ENCODE assay signal across 8 cellular contexts in the genomic region with DNA sequence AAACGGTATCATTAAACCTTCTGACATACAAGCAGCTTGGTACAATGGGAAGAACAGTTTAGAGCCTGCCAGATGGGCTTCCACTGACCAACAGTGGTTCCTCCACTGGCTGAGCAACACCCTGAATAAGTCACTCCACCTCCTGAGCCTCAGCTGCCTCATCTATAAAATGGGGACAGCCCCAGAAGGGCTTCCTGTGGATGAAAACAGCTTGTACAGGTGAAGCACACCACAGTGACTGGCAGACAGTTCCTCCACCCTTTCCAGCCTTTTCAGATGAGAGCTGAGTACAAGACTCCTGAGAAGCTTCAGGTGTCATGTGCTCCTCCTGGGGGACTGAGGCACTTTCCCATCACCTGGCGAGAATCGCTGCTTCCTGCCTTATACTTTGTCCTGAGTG. TPM values are rescaled to one million over a fixed set of nuclear protein-coding genes. Genes with fewer than 3 reads are reported as not detected.
DNase-seq lines count a peak whose midpoint lies in the region; ATAC-seq and TF ChIP-seq lines count a peak whose summit lies in the region.

No MANE protein-coding gene starts in this region.

- peak overlapping the region; percentile 98 for H3K4me2 ChIP-seq in skeletal muscle satellite cell (ENCODE audit: low read length)

- ATAC-seq in T-cell (replicated peaks in 1 of 4), result no peak
- no peak for ATAC-seq in GM21786 (IDR thresholded peaks at IDR 0.05; ENCODE audit: unreplicated experiment)

- peak overlapping the region; percentile 98 for H3K9ac ChIP-seq in skeletal muscle satellite cell (ENCODE audit: low read depth, low read length)

- H3K4me1 Mint-ChIP-seq in T-cell, result peaks cover 76 to 86% (median 80%) of the 10 kb centered on the region in 3 donors

- CTCF ChIA-PET in T-cell (lab: Charles Lee), result interaction anchor here (0.6 to 1.1 kb wide), 2 partner anchors 22 to 98 kb away, joined by 3 to 6 read pairs; no protein-coding TSS in a partner anchor

- H3K36me3 ChIP-seq in esophagus muscularis mucosa (peaks cover 0 to 18% (median 4%) of the 10 kb centered on the region in 4 donors), skeletal muscle satellite cell (ENCODE audit: insufficient read depth, low read length) (peaks cover 26% of the 10 kb centered on the region)

- 45% methylated on average over 3 of the region's 3 CpGs for WGBS in esophagus muscularis mucosa

- H3K27ac Mint-ChIP-seq in T-cell, result peak overlapping the region; percentile 95 to 96

- H3K4me3 ChIP-seq in GM12875 (ENCODE audit: low read depth, low read length) (peak overlapping the region; percentile 86), esophagus muscularis mucosa (peak overlapping the region; percentile 96 to 100 (median 100)), skeletal muscle satellite cell (ENCODE audit: low read length) (peak overlapping the region; percentile 99)

- no peak for TF ChIP-seq POLR2A in esophagus muscularis mucosa (IDR thresholded peaks at IDR 0.05; ENCODE audit: low read depth)

- peak overlapping the region; percentile 86 to 92 (median 89) for H3K4me3 Mint-ChIP-seq in T-cell

- no peaks in the 10 kb centered on the region for H3K27me3 Mint-ChIP-seq in T-cell

- intact Hi-C loops in esophagus muscularis mucosa (cut with DNase I), result loop anchor here (5.0 kb wide), 1 partner anchor 41 kb away; no protein-coding TSS in a partner anchor

- peaks cover 20% of the 10 kb centered on the region for H3K36me3 Mint-ChIP-seq in T-cell

- POLR2A ChIA-PET in T-cell (lab: Charles Lee), result interaction anchor here in 1 of 2 donors (0.6 kb wide), 1 partner anchor 228 kb away, joined by 4 read pairs; no protein-coding TSS in a partner anchor

- H3K27me3 ChIP-seq in esophagus muscularis mucosa, result no peaks in the 10 kb centered on the region
- H3K27me3 ChIP-seq in skeletal muscle satellite cell (ENCODE audit: control insufficient read depth, insufficient read depth, low read length), result no peaks in the 10 kb centered on the region

- peak overlapping the region; percentile 100 for H3K27ac ChIP-seq in esophagus muscularis mucosa (replicated peaks in 1 of 4)

- DNase-seq in T-cell (peak in 2 of 34 experiments; percentile 19 to 38), esophagus muscularis mucosa (ENCODE audit: extremely low spot score) (no peak), 8988T (no peak), HT-29 (ENCODE audit: low spot score) (no peak), NCI-H2196 (lab: John Stamatoyannopoulos, UW; ENCODE audit: unreplicated experiment) (no peak)

- H3K9me3 ChIP-seq in esophagus muscularis mucosa (no peaks in the 10 kb centered on the region), skeletal muscle satellite cell (replicated peaks; ENCODE audit: low read length) (no peaks in the 10 kb centered on the region)

- TF ChIP-seq CTCF in GM12875 (IDR thresholded peaks at IDR 0.05; ENCODE audit: borderline replicate concordance, insufficient read depth, low read depth, low read length), result no peak
- TF ChIP-seq CTCF in esophagus muscularis mucosa (IDR thresholded peaks at IDR 0.05), result no peak

- TF ChIP-seq EP300 in esophagus muscularis mucosa (IDR thresholded peaks at IDR 0.05), result no peak

- no peaks in the 10 kb centered on the region for H3K9me3 Mint-ChIP-seq in T-cell

- peaks cover 82 to 88% (median 85%) of the 10 kb centered on the region in 4 donors for H3K4me1 ChIP-seq in esophagus muscularis mucosa
- H3K4me1 ChIP-seq in skeletal muscle satellite cell (ENCODE audit: control insufficient read depth, insufficient read depth, low read length), result peaks cover 39% of the 10 kb centered on the region

RNA-seq across cellular contexts. Expression of a gene that starts 2.1 kb away (rescaled TPM):
- total RNA-seq in T-cell, result 100 to 1,000 TPM; 272 to 342 (median 320) TPM
- total RNA-seq in esophagus muscularis mucosa, result 100 to 1,000 TPM; 186 to 261 (median 203) TPM
- 166 and 196 TPM in 2 replicates for total RNA-seq in skeletal muscle satellite cell (2012; rRNA removed)
- total RNA-seq in HT-29 (2014; rRNA removed; shearing (Covaris generic)), result 71.9 and 87.3 TPM in 2 replicates
